10 cellular contexts compared by ENCODE assay signal in genomic region chr3:188178293-188178950, GRCh38. TPM values are rescaled to one million over a fixed set of nuclear protein-coding genes. Genes with fewer than 3 reads are reported as not detected.
A peak's percentile ranks its signal among the peaks of the same experiment; 100 is the strongest.
DNase-seq lines count a peak whose midpoint lies in the region; ATAC-seq, FAIRE-seq and TF ChIP-seq lines count a peak whose summit lies in the region.
"Had no signal": no experiment of that assay in that cellular context is flagged by ENCODE, and none has a peak within 500 bp of the region (broad histone marks: within the 10 kb centered on the region; RNA-seq: fewer than 3 reads in every experiment).

No MANE protein-coding gene starts in this region.

- WGBS in A549 (ENCODE audit: missing lambda C conversion rate) = 59% methylated on average over 7 of the region's 7 CpGs
- 81 to 88% (median 86%) methylated on average over 7 of the region's 7 CpGs for WGBS in psoas muscle, 3 donors

- CTCF ChIA-PET in A549 (lab: Yijun Ruan, JAX) (interaction anchor here (0.6 kb wide), 1 partner anchor 28 kb away, joined by 3 read pairs; no protein-coding TSS in a partner anchor), PC-9 (lab: Charles Lee) (no interaction called here)
- CTCF ChIA-PET in CD4-positive, alpha-beta memory T cell (lab: Charles Lee; ENCODE audit: partially characterized antibody) = interaction anchor here (1.7 kb wide), 1 partner anchor 439 kb away, joined by 3 read pairs; no protein-coding TSS in a partner anchor

- H3K36me3 ChIP-seq in CD4-positive, alpha-beta memory T cell (ENCODE audit: insufficient read depth, low read length) = no peaks in the 10 kb centered on the region
- H3K36me3 ChIP-seq in psoas muscle (ENCODE audit: insufficient read depth in 1 of 2, low read depth in 1 of 2) (no peaks in the 10 kb centered on the region), PC-9 (ENCODE audit: low read depth) (peaks cover 13% of the 10 kb centered on the region; the same call in 1 of the 2 replicates)

- TF ChIP-seq EP300 in A549 (IDR thresholded peaks at IDR 0.05) = no peak

- no peak overlapping the region for H2AFZ ChIP-seq in PC-9

- peaks cover 9% of the 10 kb centered on the region for H3F3A ChIP-seq in PC-9 (ENCODE audit: insufficient read depth, low read depth)

- peaks cover 46% of the 10 kb centered on the region for H3K79me2 ChIP-seq in PC-9 (ENCODE audit: low read depth)

- FAIRE-seq in A549 (lab: Jason Lieb, UNC) = no peak

- H3K27ac Mint-ChIP-seq in CD4-positive, alpha-beta memory T cell = peak overlapping the region in 5 of 7 donors; percentile 24 to 80 (median 72)
- H3K27ac Mint-ChIP-seq in endothelial cell (ENCODE audit: unreplicated experiment) = peak overlapping the region; percentile 2

- intact Hi-C loops in CD4-positive, alpha-beta memory T cell (cut with micrococcal nuclease) = no loop called here
- intact Hi-C loops in psoas muscle (cut with DNase I) (no loop called here), PC-9 (cut with micrococcal nuclease; ENCODE audit: unreplicated experiment) (loop anchor here (5.0 kb wide), 1 partner anchor 89 kb away; no protein-coding TSS in a partner anchor)

- H3K4me1 ChIP-seq in A549 = peaks cover 34% of the 10 kb centered on the region
- peaks cover 25% of the 10 kb centered on the region for H3K4me1 ChIP-seq in CD4-positive, alpha-beta memory T cell (ENCODE audit: insufficient read depth, low read length)
- peaks cover 40% of the 10 kb centered on the region for H3K4me1 ChIP-seq in psoas muscle
- peaks cover 27% of the 10 kb centered on the region for H3K4me1 ChIP-seq in PC-9 (replicated peaks; ENCODE audit: insufficient read depth)

- H3K9me3 ChIP-seq in A549 (no peaks in the 10 kb centered on the region), psoas muscle (no peaks in the 10 kb centered on the region), PC-9 (ENCODE audit: insufficient read depth, low read depth) (no peaks in the 10 kb centered on the region)
- H3K9me3 ChIP-seq in CD4-positive, alpha-beta memory T cell (ENCODE audit: control insufficient read depth in 1 of 2, low read length in 2 of 2) = no peaks in the 10 kb centered on the region

- peaks cover 20 to 55% of the 10 kb centered on the region in 2 donors for H3K36me3 Mint-ChIP-seq in CD4-positive, alpha-beta memory T cell
- peaks cover 28% of the 10 kb centered on the region for H3K36me3 Mint-ChIP-seq in endothelial cell (ENCODE audit: low read depth, unreplicated experiment)

- peak overlapping the region in 3 of 8 donors; percentile 19 to 59 (median 41) for H3K4me3 Mint-ChIP-seq in CD4-positive, alpha-beta memory T cell
- H3K4me3 Mint-ChIP-seq in endothelial cell (ENCODE audit: unreplicated experiment) = no peak overlapping the region

- ATAC-seq in A549 (peak; percentile 31 to 64; a peak in 4 of 6 replicates), psoas muscle (no peak), GM19023 (IDR thresholded peaks at IDR 0.05; ENCODE audit: unreplicated experiment) (no peak), GM19351 (IDR thresholded peaks at IDR 0.05; ENCODE audit: unreplicated experiment) (no peak)
- ATAC-seq: activated CD4-positive, CD25-positive, alpha-beta regulatory T cell treated with anti-CD3 and anti-CD28 coated beads, Interleukin-2, amount 50 U/mL, for 24 hours had no signal

- DNase-seq in A549 (ENCODE audit: low read depth in 1 of 2, low spot score in 1 of 2) = peak in 1 of 2 experiments; percentile 61
- no peak for DNase-seq in CD4-positive, alpha-beta memory T cell
- DNase-seq in endothelial cell (ENCODE audit: low spot score) = no peak
- no peak for DNase-seq in psoas muscle
- DNase-seq in PC-9 = no peak
- DNase-seq in NCI-H526 treated with DMSO at 0.1 percent for 48 hours (lab: John Stamatoyannopoulos, UW) = no peak
- DNase-seq: effector CD8-positive, alpha-beta T cell had no signal

- no peaks in the 10 kb centered on the region for H3K9me2 ChIP-seq in PC-9 (ENCODE audit: insufficient read depth)

- H3K9me3 Mint-ChIP-seq in CD4-positive, alpha-beta memory T cell = peaks cover 0 to 2% (median 0%) of the 10 kb centered on the region in 8 donors
- H3K9me3 Mint-ChIP-seq in endothelial cell (ENCODE audit: unreplicated experiment) = no peaks in the 10 kb centered on the region

- POLR2A ChIA-PET in A549 (lab: Yijun Ruan, JAX) = no interaction called here
- POLR2A ChIA-PET in CD4-positive, alpha-beta memory T cell (lab: Charles Lee; ENCODE audit: partially characterized antibody) = no interaction called here
- POLR2A ChIA-PET in PC-9 (lab: Charles Lee; ENCODE audit: unreplicated experiment) = no interaction called here

- no peak for TF ChIP-seq RAD21 in A549 (conservative IDR thresholded peaks at IDR 0.05 in 1 of 2, IDR thresholded peaks at IDR 0.05 in 1 of 2)

- H3K27ac ChIP-seq in A549 (peak overlapping the region; percentile 22 to 44; a peak in 2 of 6 replicates), psoas muscle (peak overlapping the region; percentile 79), PC-9 (no peak overlapping the region)
- H3K27ac ChIP-seq in CD4-positive, alpha-beta memory T cell (ENCODE audit: low read depth, low read length) = no peak overlapping the region

- TF ChIP-seq CTCF in A549 (IDR thresholded peaks at IDR 0.05) (no peak), endothelial cell (IDR thresholded peaks at IDR 0.05; ENCODE audit: unreplicated experiment) (no peak), psoas muscle (IDR thresholded peaks at IDR 0.05) (no peak), PC-9 (conservative IDR thresholded peaks at IDR 0.05) (no peak)

- peaks cover 35 to 71% (median 47%) of the 10 kb centered on the region in 4 donors for H3K4me1 Mint-ChIP-seq in CD4-positive, alpha-beta memory T cell
- H3K4me1 Mint-ChIP-seq in endothelial cell (ENCODE audit: unreplicated experiment) = peaks cover 52% of the 10 kb centered on the region

- H3K27me3 ChIP-seq in CD4-positive, alpha-beta memory T cell (ENCODE audit: insufficient read depth, low read length) = no peaks in the 10 kb centered on the region
- no peaks in the 10 kb centered on the region for H3K27me3 ChIP-seq in psoas muscle (ENCODE audit: insufficient read depth in 3 of 3, low read length in 2 of 3)
- H3K27me3 ChIP-seq in PC-9 (ENCODE audit: insufficient read depth, low read depth) = no peaks in the 10 kb centered on the region

- TF ChIP-seq POLR2A in A549 (IDR thresholded peaks at IDR 0.05; ENCODE audit: low read length) = no peak

- H4K20me1 ChIP-seq in PC-9 (ENCODE audit: insufficient read depth) = peaks cover 4% of the 10 kb centered on the region; the same call in 1 of the 2 replicates

- H3K4me3 ChIP-seq in A549 = no peak overlapping the region
- H3K4me3 ChIP-seq in CD4-positive, alpha-beta memory T cell (ENCODE audit: low read length in 2 of 2) = no peak overlapping the region
- no peak overlapping the region for H3K4me3 ChIP-seq in psoas muscle
- H3K4me3 ChIP-seq in PC-9 = no peak overlapping the region

- BruUV-seq in PC-9 (replicated peaks; lab: Mats Ljungman, UMichigan) = no TSS peak

- H3K4me2 ChIP-seq in A549 (peak overlapping the region; percentile 32), PC-9 (no peak overlapping the region)

- H3K27me3 Mint-ChIP-seq in CD4-positive, alpha-beta memory T cell = no peaks in the 10 kb centered on the region
- H3K27me3 Mint-ChIP-seq in endothelial cell (ENCODE audit: unreplicated experiment) = peaks cover 1% of the 10 kb centered on the region

TF ChIP-seq in A549, 52 proteins besides CTCF, POLR2A, EP300 and RAD21:
- peak; percentile 65 for TF ChIP-seq MAFK (IDR thresholded peaks at IDR 0.05; ENCODE audit: partially characterized antibody)
- no peak for TF ChIP-seq ESRRA (IDR thresholded peaks at IDR 0.05; ENCODE audit: borderline replicate concordance, low read length)
- TF ChIP-seq BCL3 (IDR thresholded peaks at IDR 0.05) = no peak
- no peak for TF ChIP-seq ZC3H11A (IDR thresholded peaks at IDR 0.05)
- TF ChIP-seq, protein P1, sequence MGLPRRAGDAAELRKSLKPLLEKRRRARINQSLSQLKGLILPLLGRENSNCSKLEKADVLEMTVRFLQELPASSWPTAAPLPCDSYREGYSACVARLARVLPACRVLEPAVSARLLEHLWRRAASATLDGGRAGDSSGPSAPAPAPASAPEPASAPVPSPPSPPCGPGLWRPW (IDR thresholded peaks at IDR 0.05) = no peak

RNA-seq across cellular contexts. Expression of gene LPP, which starts 24.5 kb away (rescaled TPM):
- polyA plus RNA-seq in A549 (2011; rRNA removed) = 30.4 and 30.8 TPM in 2 replicates
- 3.4 and 5.3 TPM in 2 replicates for polyA plus RNA-seq in A549 (2012; cell fraction: cytosol; rRNA removed)
- 11.9 and 13.1 TPM in 2 replicates for polyA plus RNA-seq in A549 (2012; cell fraction: nucleus; rRNA removed)
- polyA plus RNA-seq in A549 (2017; fragmentation: RNase III; extraction: RNeasy Plus Mini Kit Qiagen cat#74134 plus additional on column Dnase treatment) = 11.0 to 14.9 TPM (median 12.2 TPM) in 3 replicates
- polyA minus RNA-seq in A549 (2011; rRNA and poly(A)+ RNA removed) = 405 and 592 TPM in 2 replicates
- 10 to 100 TPM; 24.3 to 25.0 TPM for total RNA-seq in CD4-positive, alpha-beta memory T cell
- polyA plus RNA-seq in CD4-positive, alpha-beta memory T cell = 10 to 100 TPM; 10.4 to 27.2 TPM
- total RNA-seq in endothelial cell (ENCODE audit: unreplicated experiment) = 181 TPM
- 10 to 100 TPM; 42.8 to 80.3 (median 58.3) TPM for total RNA-seq in psoas muscle
- polyA plus RNA-seq in psoas muscle = 1 to 10 TPM; 2.6 to 8.7 (median 3.1) TPM
- total RNA-seq in PC-9 (2021) = 113 and 148 TPM in 2 replicates

Comparison
In these comparisons a context has a peak if more than half of its experiments do, and no peak if none do; other contexts are left out.
1. ATAC-seq: peak in A549 (2 of 2); none in psoas muscle (0 of 4), GM19023 (single experiment) and GM19351 (single experiment).
2. H3K27ac ChIP-seq: peak in A549 (2 of 2) and psoas muscle (single experiment); none in CD4-positive, alpha-beta memory T cell (single experiment) and PC-9 (single experiment).